Comparison of ENCODE assay signal across 10 cellular contexts in the genomic region with DNA sequence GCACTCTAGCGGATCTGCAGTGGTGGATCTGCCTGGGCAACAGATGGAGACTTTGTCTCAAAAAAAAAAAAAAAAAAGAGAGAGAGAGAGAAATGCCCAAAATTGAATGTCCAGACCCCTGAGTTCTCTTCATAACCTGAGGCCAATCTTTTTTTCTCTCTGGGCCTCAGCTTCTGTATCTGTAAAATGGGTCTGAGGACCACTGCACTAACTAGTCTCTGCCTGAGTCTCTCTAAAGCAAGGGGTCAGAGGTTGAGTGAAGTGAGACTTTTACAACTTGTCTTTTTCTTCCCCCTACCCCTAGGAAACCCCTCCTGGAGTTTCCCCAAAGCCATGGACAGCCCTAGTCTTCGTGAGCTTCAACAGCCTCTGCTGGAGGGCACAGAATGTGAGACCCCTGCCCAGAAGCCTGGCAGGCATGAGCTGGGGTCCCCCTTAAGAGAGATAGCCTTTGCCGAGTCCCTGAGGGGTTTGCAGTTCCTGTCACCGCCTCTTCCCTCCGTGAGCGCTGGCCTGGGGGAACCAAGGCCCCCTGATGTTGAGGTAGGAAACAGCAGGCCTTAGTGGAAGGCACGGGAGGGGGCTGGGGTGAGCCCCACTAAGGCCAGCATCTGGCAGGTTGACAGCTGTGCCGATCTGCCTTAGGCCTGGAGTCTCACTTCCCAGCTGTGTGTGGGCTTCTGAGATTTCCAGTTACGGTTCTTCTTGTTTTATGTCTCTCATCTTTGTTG. TPM values are rescaled to one million over a fixed set of nuclear protein-coding genes. Genes with fewer than 3 reads are reported as not detected.
DNase-seq lines count a peak whose midpoint lies in the region; ATAC-seq and TF ChIP-seq lines count a peak whose summit lies in the region.
"Had no signal": no experiment of that assay in that cellular context is flagged by ENCODE, and none has a peak within 500 bp of the region (broad histone marks: within the 10 kb centered on the region; RNA-seq: fewer than 3 reads in every experiment).

No MANE protein-coding gene starts in this region.

- H3K36me3 ChIP-seq in sigmoid colon: no peaks in the 10 kb centered on the region

- no peaks in the 10 kb centered on the region for H3K9me3 ChIP-seq in sigmoid colon

- peak overlapping the region in 3 of 4 donors; percentile 61 to 87 (median 67) for H3K27ac ChIP-seq in sigmoid colon
- no peak overlapping the region for H3K27ac ChIP-seq in caudate nucleus (ENCODE audit: low read depth, low read length)

- TF ChIP-seq EP300 in sigmoid colon (IDR thresholded peaks at IDR 0.05): no peak

- TF ChIP-seq CTCF in brain (conservative IDR thresholded peaks at IDR 0.05) (peak in 1 of 2 experiments; percentile 14), sigmoid colon (IDR thresholded peaks at IDR 0.05) (peak in 1 of 4 experiments; percentile 26)

- 49 to 74% methylated on average over 9 of the region's 9 CpGs for WGBS in sigmoid colon, 2 donors

- DNase-seq in SIG-M5 treated with dmso at 0.1 percent for 504 hours (lab: John Stamatoyannopoulos, UW; ENCODE audit: unreplicated experiment) (peak; percentile 23), SIG-M5 (lab: John Stamatoyannopoulos, UW) (no peak), sigmoid colon (no peak), cerebellar nuclear complex (lab: John Stamatoyannopoulos, UW) (no peak), 8988T (no peak), caudate nucleus (lab: John Stamatoyannopoulos, UW) (no peak)
- DNase-seq: GOT3, NCI-H2029 had no signal

- H3K27me3 ChIP-seq in sigmoid colon: no peaks in the 10 kb centered on the region

- peaks cover 4% of the 10 kb centered on the region for H3K27me3 Mint-ChIP-seq in brain

- TF ChIP-seq POLR2A in sigmoid colon (IDR thresholded peaks at IDR 0.05): no peak

- peaks cover 0 to 51% (median 34%) of the 10 kb centered on the region in 4 donors for H3K4me1 ChIP-seq in sigmoid colon

- intact Hi-C loops in sigmoid colon (cut with DNase I): no loop called here

- ATAC-seq in HG02798 (IDR thresholded peaks at IDR 0.05; ENCODE audit: poor library complexity, unreplicated experiment): peak; percentile 50

- peak overlapping the region in 3 of 5 experiments; percentile 10 to 66 (median 65) for H3K27ac Mint-ChIP-seq in brain

- peaks cover 6% of the 10 kb centered on the region for H3K36me3 Mint-ChIP-seq in brain

- H3K4me3 Mint-ChIP-seq in brain: peak overlapping the region in 1 of 5 experiments; percentile 18

- H3K4me3 ChIP-seq in sigmoid colon: no peak overlapping the region

- peaks cover 57% of the 10 kb centered on the region for H3K4me1 Mint-ChIP-seq in brain

- peaks cover 0 to 3% (median 0%) of the 10 kb centered on the region in 5 experiments for H3K9me3 Mint-ChIP-seq in brain

RNA-seq across cellular contexts. Expression of a gene that starts 1.8 kb away (rescaled TPM):
- polyA plus RNA-seq in brain (ENCODE audit: insufficient read depth, low read depth, low replicate concordance): 8.6 TPM
- total RNA-seq in sigmoid colon: 10 to 100 TPM; 13.6 to 47.1 (median 22.6) TPM
- 1 to 10 TPM in 2 of 3 donors, under 1 TPM in 1; 0.46 to 9.6 (median 5.8) TPM for polyA plus RNA-seq in sigmoid colon

RNA-seq across cellular contexts. Expression of a gene that starts 14.2 kb away (rescaled TPM):
- polyA plus RNA-seq in brain (ENCODE audit: insufficient read depth, low read depth, low replicate concordance) (11.8 TPM), sigmoid colon (10 to 100 TPM in 1 of 3 donors, 1 to 10 TPM in 2; 7.2 to 10.1 (median 8.4) TPM)
- total RNA-seq in sigmoid colon: 10 to 100 TPM in 3 of 4 donors, 1 to 10 TPM in 1; 7.5 to 14.5 (median 13.6) TPM

RNA-seq across cellular contexts. Expression of a gene that starts 19.0 kb away (rescaled TPM):
- polyA plus RNA-seq in brain (ENCODE audit: insufficient read depth, low read depth, low replicate concordance) (46.6 TPM), sigmoid colon (10 to 100 TPM; 11.6 to 32.7 (median 15.6) TPM)
- total RNA-seq in sigmoid colon: 10 to 100 TPM in 3 of 4 donors, 1 to 10 TPM in 1; 6.6 to 21.4 (median 14.4) TPM

RNA-seq across cellular contexts. Expression of a gene that starts 19.5 kb away (rescaled TPM):
- 53.0 TPM for polyA plus RNA-seq in brain (ENCODE audit: insufficient read depth, low read depth, low replicate concordance)
- total RNA-seq in sigmoid colon: 10 to 100 TPM; 29.6 to 35.7 (median 33.6) TPM
- polyA plus RNA-seq in sigmoid colon: 10 to 100 TPM; 19.0 to 32.9 (median 31.2) TPM

RNA-seq across cellular contexts. Expression of a gene that starts 24.4 kb away (rescaled TPM):
- 11.2 TPM for polyA plus RNA-seq in brain (ENCODE audit: insufficient read depth, low read depth, low replicate concordance)
- total RNA-seq in sigmoid colon: 10 to 100 TPM; 16.4 to 27.1 (median 18.1) TPM
- polyA plus RNA-seq in sigmoid colon: 10 to 100 TPM in 1 of 3 donors, 1 to 10 TPM in 2; 6.5 to 25.0 (median 7.2) TPM
